Comparison of ENCODE assay signal across 9 cellular contexts in the genomic region with DNA sequence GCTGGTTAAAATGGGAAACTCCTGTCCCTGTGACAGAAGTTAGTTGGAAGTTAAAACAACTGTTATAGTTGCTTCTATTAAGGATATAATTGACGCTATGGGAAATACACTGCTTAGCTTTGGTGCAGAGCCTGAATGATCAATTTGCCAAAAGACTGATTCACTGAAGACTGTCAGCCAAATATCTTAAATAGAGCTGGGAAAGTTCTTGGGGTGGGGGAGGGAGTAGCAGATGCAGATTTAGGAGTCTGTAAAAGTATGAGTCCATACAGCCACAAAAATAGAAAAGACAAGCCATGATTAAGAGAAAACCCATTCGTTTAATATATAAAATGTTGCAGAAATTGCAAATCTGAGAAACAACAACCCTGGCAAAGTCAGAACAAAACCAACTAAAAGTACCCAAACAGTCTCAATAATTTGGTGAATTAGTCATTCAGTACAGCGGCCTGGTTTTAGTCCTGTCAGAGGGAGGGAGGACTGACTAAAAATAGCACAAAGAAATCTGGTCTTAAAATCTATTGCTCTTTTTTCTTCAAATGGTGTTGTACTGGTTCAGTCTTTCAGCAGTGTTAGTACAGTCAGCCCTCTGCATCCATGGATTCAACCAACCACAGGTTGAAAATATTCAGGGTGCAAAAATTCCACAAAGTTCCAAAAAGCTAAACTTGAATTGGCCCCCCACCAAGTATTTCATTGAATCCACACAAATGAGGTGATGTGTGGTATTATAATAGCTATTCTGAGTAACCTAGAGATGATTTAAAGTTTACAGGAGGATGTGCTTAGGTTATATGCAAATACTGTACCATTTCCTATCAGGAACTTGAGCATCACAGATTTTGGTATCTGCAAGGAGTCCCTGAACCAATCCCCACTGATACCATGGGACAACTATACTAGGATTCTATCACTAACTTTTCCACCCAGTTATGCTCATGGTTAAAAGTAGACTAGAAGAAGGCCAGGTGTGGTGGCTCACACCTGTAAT. TPM values are rescaled to one million over a fixed set of nuclear protein-coding genes. Genes with fewer than 3 reads are reported as not detected.
A peak's percentile ranks its signal among the peaks of the same experiment; 100 is the strongest.
DNase-seq lines count a peak whose midpoint lies in the region; ATAC-seq and TF ChIP-seq lines count a peak whose summit lies in the region.
"Had no signal": no experiment of that assay in that cellular context is flagged by ENCODE, and none has a peak within 500 bp of the region (broad histone marks: within the 10 kb centered on the region; RNA-seq: fewer than 3 reads in every experiment).

No MANE protein-coding gene starts in this region.

- POLR2A ChIA-PET in WTC11 (lab: Charles Lee) = interaction anchor here (0.6 kb wide), 1 partner anchor 142 kb away, joined by 4 read pairs; no protein-coding TSS in a partner anchor

- TF ChIP-seq CTCF in WTC11 (IDR thresholded peaks at IDR 0.05) = no peak
- no peak for TF ChIP-seq CTCF in Peyer's patch (IDR thresholded peaks at IDR 0.05)

- H3K27me3 ChIP-seq in Peyer's patch = no peaks in the 10 kb centered on the region
- H3K27me3 ChIP-seq: stomach had no signal

- no peaks in the 10 kb centered on the region for H3K4me1 Mint-ChIP-seq in WTC11

- peak; percentile 60 for DNase-seq in GM04503 (ENCODE audit: low read depth)
- no peak for DNase-seq in WTC11 (ENCODE audit: low spot score)
- peak; percentile 24 for DNase-seq in midbrain (lab: John Stamatoyannopoulos, UW)
- no peak for DNase-seq in Peyer's patch
- no peak for DNase-seq in DMS53 treated with DMSO at 0.1 percent for 48 hours (lab: John Stamatoyannopoulos, UW; ENCODE audit: unreplicated experiment)
- no peak for DNase-seq in OCI-M1 (lab: John Stamatoyannopoulos, UW)
- DNase-seq: stomach had no signal

- H3K4me3 Mint-ChIP-seq in WTC11 = no peak overlapping the region

- H3K4me1 ChIP-seq in Peyer's patch = peaks cover 0 to 11% (median 4%) of the 10 kb centered on the region in 4 donors

- 0 out of 2 replicates have a peak overlapping the region, but pooled peaks have one; percentile 6 for H3K27ac Mint-ChIP-seq in WTC11

- H3K9me3 ChIP-seq in Peyer's patch = no peaks in the 10 kb centered on the region
- H3K9me3 ChIP-seq: stomach had no signal

- TF ChIP-seq POLR2A in Peyer's patch (IDR thresholded peaks at IDR 0.05) = no peak

- CTCF ChIA-PET in WTC11 (lab: Charles Lee) = interaction anchor here (1.1 kb wide), 1 partner anchor 30 kb away, joined by 4 read pairs; the partner anchor contains the start of gene STK17A

- no peaks in the 10 kb centered on the region for H3K9me3 Mint-ChIP-seq in WTC11

- H3K27ac ChIP-seq in Peyer's patch = peak overlapping the region in 1 of 4 donors; percentile 50

- H3K27me3 Mint-ChIP-seq in WTC11 (ENCODE audit: low read depth) = no peaks in the 10 kb centered on the region

- H3K4me3 ChIP-seq in Peyer's patch = no peak overlapping the region
- H3K4me3 ChIP-seq: stomach had no signal

- H3K36me3 ChIP-seq in Peyer's patch = peaks cover 0 to 31% (median 0%) of the 10 kb centered on the region in 3 donors

- ATAC-seq in GM21723 (IDR thresholded peaks at IDR 0.05; ENCODE audit: unreplicated experiment) (peak; percentile 84), WTC11 (no peak), GM18873 (IDR thresholded peaks at IDR 0.05; ENCODE audit: low FRiP score, unreplicated experiment) (no peak)

- peaks cover 27% of the 10 kb centered on the region for H3K36me3 Mint-ChIP-seq in WTC11

TF ChIP-seq in WTC11, 78 proteins besides CTCF, POLR2A, EP300 and RAD21:
- TF ChIP-seq ZNF121 (CRISPR knock-in tag; IDR thresholded peaks at IDR 0.05) (no peak), ETV6 (CRISPR knock-in tag; IDR thresholded peaks at IDR 0.05) (no peak), TP53 (CRISPR knock-in tag; IDR thresholded peaks at IDR 0.05) (no peak), SP1 (CRISPR knock-in tag; conservative IDR thresholded peaks at IDR 0.05) (no peak), GTF2I (CRISPR knock-in tag; conservative IDR thresholded peaks at IDR 0.05) (no peak), ELF4 (CRISPR knock-in tag; IDR thresholded peaks at IDR 0.05; ENCODE audit: low read depth) (no peak), ZNF423 (CRISPR knock-in tag; IDR thresholded peaks at IDR 0.05) (no peak), MAX (CRISPR knock-in tag; IDR thresholded peaks at IDR 0.05) (no peak), ZBTB21 (CRISPR knock-in tag; IDR thresholded peaks at IDR 0.05; ENCODE audit: borderline replicate concordance) (no peak), OVOL2 (CRISPR knock-in tag; IDR thresholded peaks at IDR 0.05; ENCODE audit: borderline replicate concordance) (no peak), ZNF219 (CRISPR knock-in tag; IDR thresholded peaks at IDR 0.05; ENCODE audit: borderline replicate concordance) (no peak), GABPB1 (CRISPR knock-in tag; IDR thresholded peaks at IDR 0.05) (no peak), IRF2 (CRISPR knock-in tag; IDR thresholded peaks at IDR 0.05; ENCODE audit: borderline replicate concordance, low read depth) (no peak), NR1H2 (CRISPR knock-in tag; IDR thresholded peaks at IDR 0.05) (no peak)
- TF ChIP-seq, protein P1, sequence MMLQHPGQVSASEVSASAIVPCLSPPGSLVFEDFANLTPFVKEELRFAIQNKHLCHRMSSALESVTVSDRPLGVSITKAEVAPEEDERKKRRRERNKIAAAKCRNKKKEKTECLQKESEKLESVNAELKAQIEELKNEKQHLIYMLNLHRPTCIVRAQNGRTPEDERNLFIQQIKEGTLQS (CRISPR knock-in tag; conservative IDR thresholded peaks at IDR 0.05) = no peak
- TF ChIP-seq, protein P2, sequence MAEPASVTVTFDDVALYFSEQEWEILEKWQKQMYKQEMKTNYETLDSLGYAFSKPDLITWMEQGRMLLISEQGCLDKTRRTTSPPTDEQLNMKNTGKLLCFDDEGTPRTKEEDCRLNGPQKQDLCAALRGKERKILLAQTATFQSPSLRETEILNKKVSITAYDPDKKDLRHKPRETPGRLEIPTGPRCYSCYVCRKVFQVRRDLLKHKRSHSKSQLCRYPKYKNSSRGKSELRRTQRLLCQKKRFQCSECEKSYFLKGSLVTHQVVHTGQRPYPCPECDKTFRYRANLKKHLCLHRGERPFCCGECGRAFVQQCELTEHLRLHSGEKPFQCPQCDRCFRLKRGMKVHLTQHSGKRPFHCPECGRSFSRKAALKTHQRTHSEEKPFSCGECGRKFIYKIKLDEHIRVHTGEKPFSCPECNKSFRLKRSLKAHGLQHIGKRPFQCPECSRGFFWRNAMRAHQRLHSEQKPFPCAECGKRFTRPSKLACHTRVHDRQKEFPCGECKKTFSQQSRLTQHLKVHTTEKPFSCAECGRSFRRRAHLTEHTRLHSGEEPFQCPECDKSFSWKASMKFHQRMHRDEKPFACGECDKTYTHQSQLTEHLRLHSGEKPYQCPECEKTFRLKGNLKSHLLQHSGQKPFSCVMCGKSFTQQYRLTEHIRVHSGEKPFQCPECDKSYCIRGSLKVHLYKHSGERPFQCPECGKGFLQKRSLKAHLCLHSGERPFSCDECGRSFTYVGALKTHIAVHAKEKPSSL (CRISPR knock-in tag; conservative IDR thresholded peaks at IDR 0.05) = no peak
- TF ChIP-seq, protein P3, sequence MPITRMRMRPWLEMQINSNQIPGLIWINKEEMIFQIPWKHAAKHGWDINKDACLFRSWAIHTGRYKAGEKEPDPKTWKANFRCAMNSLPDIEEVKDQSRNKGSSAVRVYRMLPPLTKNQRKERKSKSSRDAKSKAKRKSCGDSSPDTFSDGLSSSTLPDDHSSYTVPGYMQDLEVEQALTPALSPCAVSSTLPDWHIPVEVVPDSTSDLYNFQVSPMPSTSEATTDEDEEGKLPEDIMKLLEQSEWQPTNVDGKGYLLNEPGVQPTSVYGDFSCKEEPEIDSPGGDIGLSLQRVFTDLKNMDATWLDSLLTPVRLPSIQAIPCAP (CRISPR knock-in tag; IDR thresholded peaks at IDR 0.05) = no peak

RNA-seq across cellular contexts. Expression of gene STK17A, which starts 30.0 kb away (rescaled TPM):
- total RNA-seq in WTC11 (2021) (12.2 to 17.6 TPM (median 15.1 TPM) in 3 replicates), Peyer's patch (10 to 100 TPM; 16.0 to 66.8 (median 17.7) TPM)

Comparison
In these comparisons a context has a peak if more than half of its experiments do, and no peak if none do; other contexts are left out.
1. DNase-seq: peak in GM04503 (single experiment) and midbrain (single experiment); none in WTC11 (single experiment), Peyer's patch (0 of 3), DMS53 treated with DMSO at 0.1 percent for 48 hours (single experiment) and OCI-M1 (single experiment).